20 cellular contexts compared by ENCODE assay signal in genomic region chr6:83758533-83758932, GRCh38. TPM values are rescaled to one million over a fixed set of nuclear protein-coding genes. Genes with fewer than 3 reads are reported as not detected.
DNase-seq lines count a peak whose midpoint lies in the region; ATAC-seq and TF ChIP-seq lines count a peak whose summit lies in the region.
"Had no signal": no experiment of that assay in that cellular context is flagged by ENCODE, and none has a peak within 500 bp of the region (broad histone marks: within the 10 kb centered on the region; RNA-seq: fewer than 3 reads in every experiment).

No MANE protein-coding gene starts in this region.

- TF ChIP-seq POLR2A in Peyer's patch (IDR thresholded peaks at IDR 0.05), result no peak

- H3K4me3 ChIP-seq in right cardiac atrium (ENCODE audit: low read length), result no peak overlapping the region
- H3K4me3 ChIP-seq in Peyer's patch, result no peak overlapping the region
- H3K4me3 ChIP-seq: SJSA1 had no signal

- intact Hi-C loops in Right ventricle myocardium superior (cut with DNase I) (no loop called here), right cardiac atrium (cut with DNase I) (no loop called here)
- intact Hi-C loops in CD4-positive, alpha-beta T cell (cut with DNase I, micrococcal nuclease), result no loop called here

- no peaks in the 10 kb centered on the region for H3K36me3 Mint-ChIP-seq in CD4-positive, alpha-beta T cell (ENCODE audit: low read depth)
- H3K36me3 Mint-ChIP-seq: CD14-positive monocyte had no signal

- H3K27ac ChIP-seq in right cardiac atrium (ENCODE audit: low read length), result no peak overlapping the region
- no peak overlapping the region for H3K27ac ChIP-seq in CD4-positive, alpha-beta T cell (ENCODE audit: low read depth, low read length)
- H3K27ac ChIP-seq in Peyer's patch, result no peak overlapping the region
- H3K27ac ChIP-seq: SJSA1 had no signal

- H3K9me3 ChIP-seq in right cardiac atrium (ENCODE audit: control insufficient read depth, low read length) (no peaks in the 10 kb centered on the region), Peyer's patch (peaks cover 0 to 5% (median 0%) of the 10 kb centered on the region in 4 donors)
- peaks cover 28% of the 10 kb centered on the region for H3K9me3 ChIP-seq in CD4-positive, alpha-beta T cell (ENCODE audit: control insufficient read depth, low read length)
- H3K9me3 ChIP-seq: SJSA1 had no signal

- H3K27ac Mint-ChIP-seq in CD4-positive, alpha-beta T cell, result no peak overlapping the region
- H3K27ac Mint-ChIP-seq: CD14-positive monocyte, T-helper 17 cell had no signal

- H3K4me1 ChIP-seq in right cardiac atrium (ENCODE audit: control insufficient read depth, insufficient read depth, low read length) (no peaks in the 10 kb centered on the region), Peyer's patch (no peaks in the 10 kb centered on the region)
- H3K4me1 ChIP-seq: SJSA1 had no signal

- peak; percentile 39 for ATAC-seq in Right ventricle myocardium superior (ENCODE audit: poor library complexity)
- no peak for ATAC-seq in right cardiac atrium
- no peak for ATAC-seq in CD4-positive, alpha-beta T cell (ENCODE audit: poor library complexity)
- ATAC-seq: PC-3, T-helper 17 cell had no signal

- no peak for DNase-seq in Right ventricle myocardium superior
- no peak for DNase-seq in right cardiac atrium
- DNase-seq in NCI-H1105 (lab: John Stamatoyannopoulos, UW), result peak; percentile 25
- peak; percentile 85 to 96 for DNase-seq in NCI-H446 (lab: John Stamatoyannopoulos, UW)
- DNase-seq in cerebellar cortex (ENCODE audit: low spot score), result peak; percentile 1
- no peak for DNase-seq in CD4-positive, alpha-beta T cell
- DNase-seq in Peyer's patch, result no peak
- DNase-seq in NCI-H82 treated with DMSO at 0.1 percent for 48 hours (lab: John Stamatoyannopoulos, UW; ENCODE audit: unreplicated experiment), result no peak
- DNase-seq: 8988T, DMS153, GOT3, IMR-90, NCI-H345, NCI-H748 treated with DMSO at 0.1 percent for 48 hours, PC-3, T-helper 17 cell had no signal

- TF ChIP-seq CTCF in CD4-positive, alpha-beta T cell (IDR thresholded peaks at IDR 0.05), result no peak
- no peak for TF ChIP-seq CTCF in Peyer's patch (IDR thresholded peaks at IDR 0.05)

- H3K27me3 ChIP-seq in right cardiac atrium (ENCODE audit: control insufficient read depth, insufficient read depth), result no peaks in the 10 kb centered on the region
- no peaks in the 10 kb centered on the region for H3K27me3 ChIP-seq in CD4-positive, alpha-beta T cell (ENCODE audit: control insufficient read depth, insufficient read depth, low read length)
- no peaks in the 10 kb centered on the region for H3K27me3 ChIP-seq in Peyer's patch
- H3K27me3 ChIP-seq: SJSA1 had no signal

- H3K9me3 Mint-ChIP-seq in CD4-positive, alpha-beta T cell, result peaks cover 13% of the 10 kb centered on the region

- no peaks in the 10 kb centered on the region for H3K4me1 Mint-ChIP-seq in CD4-positive, alpha-beta T cell (ENCODE audit: low read depth)
- H3K4me1 Mint-ChIP-seq: CD14-positive monocyte, T-helper 17 cell had no signal

- POLR2A ChIA-PET in CD4-positive, alpha-beta T cell (lab: Charles Lee), result no interaction called here

- no peak overlapping the region for H3K4me3 Mint-ChIP-seq in CD4-positive, alpha-beta T cell
- H3K4me3 Mint-ChIP-seq: CD14-positive monocyte, T-helper 17 cell had no signal

- H3K27me3 Mint-ChIP-seq in CD4-positive, alpha-beta T cell, result no peaks in the 10 kb centered on the region
- H3K27me3 Mint-ChIP-seq: T-helper 17 cell had no signal

- CTCF ChIA-PET in CD4-positive, alpha-beta T cell (lab: Charles Lee), result no interaction called here

- H3K36me3 ChIP-seq in Peyer's patch, result no peaks in the 10 kb centered on the region
- H3K36me3 ChIP-seq: SJSA1 had no signal

RNA-seq across cellular contexts. Expression of gene SNAP91, which starts 49.6 kb away (rescaled TPM):
- 2.3 TPM for total RNA-seq in Right ventricle myocardium superior
- total RNA-seq in right cardiac atrium, result under 1 TPM in 2 of 4 donors, not detected in 2; 0.11 to 0.89 TPM
- polyA plus RNA-seq in right cardiac atrium, result 0.18 TPM
- total RNA-seq in CD4-positive, alpha-beta T cell, result not detected
- 1 to 10 TPM in 2 of 4 donors, under 1 TPM in 1, not detected in 1; 0.95 to 1.3 (median 1.2) TPM for total RNA-seq in Peyer's patch
- total RNA-seq: IMR-90, M059J, PC-3, SJSA1, T-helper 17 cell had no signal
- polyA plus RNA-seq: AG04450, CD14-positive monocyte, IMR-90 had no signal

Comparison
In these comparisons a context has a peak if more than half of its experiments do, and no peak if none do; other contexts are left out.
1. DNase-seq: peak in NCI-H1105 (single experiment), NCI-H446 (2 of 2) and cerebellar cortex (single experiment); none in Right ventricle myocardium superior (single experiment), right cardiac atrium (0 of 3), CD4-positive, alpha-beta T cell (0 of 10), Peyer's patch (0 of 3) and NCI-H82 treated with DMSO at 0.1 percent for 48 hours (single experiment).